8 cellular contexts compared by ENCODE assay signal in genomic region chr1:149792912-149793521, GRCh38. TPM values are rescaled to one million over a fixed set of nuclear protein-coding genes. Genes with fewer than 3 reads are reported as not detected.
DNase-seq lines count a peak whose midpoint lies in the region; ATAC-seq, FAIRE-seq and TF ChIP-seq lines count a peak whose summit lies in the region.
"Not testable (repeated sequence)": the region's sequence is repeated elsewhere in the genome, so short reads cannot be mapped to it uniquely, and the experiment has no call there.

No MANE protein-coding gene starts in this region.

- not testable (repeated sequence) for H3K23ac ChIP-seq in H1 (ENCODE audit: insufficient read length); mesenchymal stem cell (ENCODE audit: low read length in 2 of 2)

- not testable (repeated sequence) for FAIRE-seq in H1 (lab: Jason Lieb, UNC)

- not testable (repeated sequence) for H2BK12ac ChIP-seq in H1 (ENCODE audit: low read depth, low read length); mesenchymal stem cell (ENCODE audit: low read length in 2 of 2)

- H3K9ac ChIP-seq in H1 (replicated peaks in 1 of 4; ENCODE audit: extremely low read depth in 1 of 4, low read depth in 3 of 4, low read length in 3 of 4), result not testable (repeated sequence)
- H3K9ac ChIP-seq in mesenchymal stem cell (ENCODE audit: low read length), result peak overlapping the region; percentile 74

- H3K36me3 ChIP-seq in H1 (ENCODE audit: control insufficient read depth in 2 of 4, insufficient read depth in 4 of 4, low read length in 3 of 4); mesenchymal stem cell (ENCODE audit: control insufficient read depth in 1 of 2, insufficient read depth in 2 of 2, low read depth in 1 of 2, low read length in 2 of 2): not testable (repeated sequence)

- not testable (repeated sequence) for H3K23me2 ChIP-seq in H1 (ENCODE audit: low read depth, low read length)

- not testable (repeated sequence) for H2BK20ac ChIP-seq in H1 (ENCODE audit: low read length)

- H2BK15ac ChIP-seq in H1 (ENCODE audit: low read length); mesenchymal stem cell (ENCODE audit: low read depth, poor library complexity, severe bottlenecking): not testable (repeated sequence)

- H3K14ac ChIP-seq in H1 (ENCODE audit: insufficient read length); mesenchymal stem cell (ENCODE audit: low read length in 2 of 2): not testable (repeated sequence)

- H3K18ac ChIP-seq in H1 (ENCODE audit: extremely low read depth, low read length); mesenchymal stem cell (ENCODE audit: low read depth in 1 of 2, low read length in 2 of 2): not testable (repeated sequence)

- 2% methylated on average over 19 of the region's 52 CpGs; no CpG with 5 or more reads in 1 of the 2 experiments for WGBS in H1 (ENCODE audit: extremely low coverage in 1 of 2, insufficient coverage in 1 of 2, insufficient read length in 1 of 2, insufficient replicate concordance in 2 of 2, low coverage in 1 of 2, low lambda C conversion rate in 2 of 2, missing lambda C conversion rate in 1 of 2), 2 experiments
- 2% methylated on average over 17 of the region's 52 CpGs for WGBS in mesenchymal stem cell

- not testable (repeated sequence) for H3K27me3 ChIP-seq in H1 (replicated peaks in 1 of 4; ENCODE audit: control insufficient read depth in 3 of 4, extremely low read depth in 1 of 4, insufficient read depth in 3 of 4, low read length in 3 of 4); mesenchymal stem cell (ENCODE audit: control insufficient read depth in 1 of 2, insufficient read depth in 1 of 2, low read length in 2 of 2)

- H4K20me1 ChIP-seq in H1 (replicated peaks in 1 of 2; ENCODE audit: control insufficient read depth in 1 of 2, insufficient read depth in 2 of 2, low read length in 2 of 2), result not testable (repeated sequence)

- H2AFZ ChIP-seq in H1 (ENCODE audit: low read length); mesenchymal stem cell (ENCODE audit: low read depth, low read length): not testable (repeated sequence)

- not testable (repeated sequence) for H3K79me2 ChIP-seq in H1 (ENCODE audit: control insufficient read depth in 1 of 2, insufficient read depth in 2 of 2, low read length in 2 of 2)

- H4K8ac ChIP-seq in H1 (ENCODE audit: extremely low read depth, insufficient read depth, low read length); mesenchymal stem cell (ENCODE audit: low read length): not testable (repeated sequence)

- H3K4me3 ChIP-seq in H1 (ENCODE audit: extremely low read depth in 1 of 4, insufficient read depth in 2 of 4, low read depth in 3 of 4, low read length in 4 of 4) (peak overlapping the region; percentile 40 to 59 (median 44); a peak in 7 of 8 replicates), mesenchymal stem cell (ENCODE audit: insufficient read depth in 1 of 2, low read depth in 1 of 2, low read length in 2 of 2) (peak overlapping the region in 1 of 2 experiments; percentile 73)

- DNase-seq in CD1c-positive myeloid dendritic cell (ENCODE audit: extremely low spot score) (peak; percentile 91), NCI-H69 (lab: John Stamatoyannopoulos, UW) (peak; percentile 91), H1 (ENCODE audit: low read depth in 1 of 2, low spot score in 2 of 2) (peak in 1 of 2 experiments; percentile 93), mesenchymal stem cell (peak; percentile 51)
- peak; percentile 45 to 60 for DNase-seq in activated CD8-positive, alpha-beta memory T cell treated with anti-CD3 and anti-CD28 coated beads for 4 hours (ENCODE audit: low read depth in 2 of 2)
- peak; percentile 62 to 79 (median 73) for DNase-seq in stimulated activated CD4-positive, alpha-beta T cell treated with anti-CD3 and anti-CD28 coated beads, TNF-alpha, amount 100 ng/mL, for 24 hours (ENCODE audit: low read depth in 3 of 3)

- H2BK5ac ChIP-seq in H1 (ENCODE audit: low read depth, low read length); mesenchymal stem cell (ENCODE audit: low read depth, low read length, poor library complexity, severe bottlenecking): not testable (repeated sequence)

- CTCF ChIA-PET in H1 (lab: Charles Lee; ENCODE audit: partially characterized antibody), result not testable (repeated sequence)

- POLR2A ChIA-PET in H1 (lab: Charles Lee; ENCODE audit: partially characterized antibody), result not testable (repeated sequence)

- not testable (repeated sequence) for H3K4ac ChIP-seq in H1 (replicated peaks; ENCODE audit: insufficient read length, low read depth, low read length); mesenchymal stem cell (ENCODE audit: low read depth in 1 of 2, low read length in 2 of 2)

- not testable (repeated sequence) for H3K27ac ChIP-seq in H1 (ENCODE audit: low read depth, low read length); mesenchymal stem cell (ENCODE audit: low read length, poor library complexity, severe bottlenecking)

- TF ChIP-seq POLR2A in H1 (IDR thresholded peaks at IDR 0.05; ENCODE audit: control extremely low read depth in 1 of 2, low read depth in 2 of 2, low read length in 2 of 2), result not testable (repeated sequence)

- not testable (repeated sequence) for H3K56ac ChIP-seq in H1 (replicated peaks; ENCODE audit: insufficient read length, low read depth, low read length)

- H3K4me2 ChIP-seq in H1 (ENCODE audit: insufficient read depth in 1 of 2, low read depth in 2 of 2, low read length in 2 of 2) (peak overlapping the region; percentile 28 to 53; a peak in 3 of 4 replicates), mesenchymal stem cell (ENCODE audit: low read length, poor library complexity, severe bottlenecking) (peak overlapping the region; percentile 39)

- not testable (repeated sequence) for H2BK120ac ChIP-seq in H1 (replicated peaks; ENCODE audit: low read depth, low read length); mesenchymal stem cell (ENCODE audit: low read depth, low read length)

- not testable (repeated sequence) for H4K91ac ChIP-seq in H1 (replicated peaks; ENCODE audit: insufficient read length, low read length); mesenchymal stem cell (ENCODE audit: low read length)

- TF ChIP-seq EP300 in H1 (IDR thresholded peaks at IDR 0.05; ENCODE audit: borderline replicate concordance in 1 of 2, low read depth in 2 of 2, low read length in 2 of 2), result not testable (repeated sequence)

- not testable (repeated sequence) for H2AK5ac ChIP-seq in H1 (ENCODE audit: low read depth, low read length); mesenchymal stem cell (ENCODE audit: low read length, severe bottlenecking)

- TF ChIP-seq RAD21 in H1 (IDR thresholded peaks at IDR 0.05 in 1 of 2, conservative IDR thresholded peaks at IDR 0.05 in 1 of 2; ENCODE audit: low read depth in 2 of 2, low read length in 2 of 2), result peak; percentile 23 to 52; a peak in 3 of 4 replicates

- H4K5ac ChIP-seq in H1 (ENCODE audit: insufficient read length, low read depth, low read length), result not testable (repeated sequence)

- not testable (repeated sequence) for H3K9me3 ChIP-seq in H1 (ENCODE audit: insufficient read depth in 2 of 2, low read depth in 1 of 2, low read length in 1 of 2); mesenchymal stem cell (ENCODE audit: control insufficient read depth, low read length)

- TF ChIP-seq CTCF in H1 (IDR thresholded peaks at IDR 0.05; ENCODE audit: control extremely low read depth in 1 of 3, insufficient read depth in 1 of 3, low read depth in 1 of 3, low read length in 3 of 3), result peak; percentile 45 to 73 (median 50)

- H3K79me1 ChIP-seq in H1 (ENCODE audit: low read depth, low read length); mesenchymal stem cell (replicated peaks; ENCODE audit: low read length, poor library complexity, severe bottlenecking): not testable (repeated sequence)

- not testable (repeated sequence) for H3K4me1 ChIP-seq in H1 (replicated peaks in 1 of 4; ENCODE audit: control insufficient read depth in 3 of 4, insufficient read depth in 4 of 4, low read length in 3 of 4); mesenchymal stem cell (ENCODE audit: control insufficient read depth, insufficient read depth, low read depth, low read length)

- ATAC-seq in GM19455 (IDR thresholded peaks at IDR 0.05; ENCODE audit: unreplicated experiment) (peak; percentile 94), HG03520 (IDR thresholded peaks at IDR 0.05; ENCODE audit: unreplicated experiment) (peak; percentile 83)

TF ChIP-seq in H1, 55 proteins besides CTCF, POLR2A, EP300 and RAD21:
- TF ChIP-seq TAF1 (IDR thresholded peaks at IDR 0.05; ENCODE audit: low read depth, low read length) (0 out of 2 replicates have a peak, but pooled peaks have one; percentile 8), NANOG (IDR thresholded peaks at IDR 0.05; ENCODE audit: insufficient read depth, low read depth, low read length, poor library complexity, severe bottlenecking) (peak; percentile 75), KDM4A (IDR thresholded peaks at IDR 0.05; ENCODE audit: low read depth, low read length, severe bottlenecking) (peak; percentile 45)

RNA-seq across cellular contexts. Expression of gene FCGR1A, which starts 10.5 kb away (rescaled TPM):
- total RNA-seq in H1 (2021; fragmentation: NEBNext Ultra II Directional; extraction: Animal tissue kit (Norgen Biotek cat#: 25700)), result not detected in 2 replicates
- polyA plus RNA-seq in H1 (2011; rRNA removed), result not detected in 2 replicates
- polyA plus RNA-seq in H1 (2011; cell fraction: cytosol; rRNA removed), result not detected
- polyA plus RNA-seq in H1 (2011; cell fraction: nucleus; rRNA removed), result not detected
- 0.48 TPM in 1 of 4 replicates, not detected in the others for polyA plus RNA-seq in H1 (2012, experiment 1 of 2)
- not detected for polyA plus RNA-seq in H1 (2012, experiment 2 of 2)
- not detected for polyA plus RNA-seq in H1 (2013, experiment 1 of 2)
- polyA plus RNA-seq in H1 (2013, experiment 2 of 2), result not detected
- polyA minus RNA-seq in H1 (2011; rRNA and poly(A)+ RNA removed), result not detected in 2 replicates
- not detected for polyA minus RNA-seq in H1 (2011; cell fraction: cytosol; rRNA and poly(A)+ RNA removed)
- not detected for polyA minus RNA-seq in H1 (2011; cell fraction: nucleus; rRNA and poly(A)+ RNA removed)
- polyA plus RNA-seq in mesenchymal stem cell (2013, experiment 1 of 2), result not detected
- not detected for polyA plus RNA-seq in mesenchymal stem cell (2013, experiment 2 of 2)
